18 cellular contexts compared by ENCODE assay signal in the genomic region with DNA sequence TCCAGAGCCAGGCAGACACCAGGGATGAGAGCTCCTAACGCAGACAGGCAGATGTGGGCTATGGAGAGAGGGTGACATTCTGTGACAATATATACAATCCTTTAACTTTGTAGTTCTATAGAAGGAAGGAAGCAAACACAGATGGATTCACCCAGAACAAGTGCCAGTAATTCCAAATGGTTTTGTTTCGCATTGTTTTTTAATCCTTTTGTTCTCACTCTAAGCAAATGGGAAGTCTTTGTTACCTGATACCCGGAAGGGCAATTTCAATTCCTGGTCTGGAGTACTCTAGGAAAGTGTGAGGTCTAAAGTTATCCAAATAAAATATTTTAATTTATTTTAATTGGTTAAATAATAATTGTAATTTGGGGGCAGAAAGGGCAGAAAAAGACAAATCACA.
"Had no signal": no experiment of that assay in that cellular context is flagged by ENCODE, and none has a peak within 500 bp of the region (broad histone marks: within the 10 kb centered on the region; RNA-seq: fewer than 3 reads in every experiment).

No MANE protein-coding gene starts in this region.

- H3K4me3 Mint-ChIP-seq: activated naive CD8-positive, alpha-beta T cell; activated T-cell treated with anti-CD3 and anti-CD28 coated beads, Interleukin-2, amount 50 U/mL, for 4 hours; naive thymus-derived CD4-positive, alpha-beta T cell; stimulated activated naive B cell treated with anti-CD40 and anti-IgM and Interleukin-4, amounts not matched to agents 10 μg/mL and 1 μg/mL and 100 μg/mL, for 72 hours had no signal

- ATAC-seq: activated T-cell treated with anti-CD3 and anti-CD28 coated beads, Interleukin-2, amount 50 U/mL, for 4 hours; esophagus mucosa; naive thymus-derived CD4-positive, alpha-beta T cell; stimulated activated naive B cell treated with anti-CD40 and anti-IgM and Interleukin-4, amounts not matched to agents 10 μg/mL and 1 μg/mL and 100 μg/mL, for 72 hours had no signal

- DNase-seq: activated CD4-positive, alpha-beta T cell treated with anti-CD3 and anti-CD28 coated beads for 1 hour; activated CD4-positive, alpha-beta T cell treated with anti-CD3 and anti-CD28 coated beads, Interleukin-2, amount 50 U/mL, for 48 hours; activated gamma-delta T cell; activated T-cell treated with anti-CD3 and anti-CD28 coated beads, Interleukin-2, amount 50 U/mL, for 4 hours; amygdala; brain microvascular endothelial cell; dorsolateral prefrontal cortex; mammary epithelial cell; naive thymus-derived CD4-positive, alpha-beta T cell; nucleus accumbens; sigmoid colon; stimulated activated CD4-positive, alpha-beta T cell treated with anti-CD3 and anti-CD28 coated beads, Interleukin-2, amount 100 ng/mL, for 24 hours; stimulated activated naive B cell treated with anti-CD40 and anti-IgM and Interleukin-4, amounts not matched to agents 10 μg/mL and 1 μg/mL and 100 μg/mL, for 72 hours; substantia nigra; transverse colon had no signal

- H3K4me3 ChIP-seq: transverse colon had no signal

- H3K9me3 ChIP-seq: sigmoid colon, transverse colon had no signal

- H3K27ac Mint-ChIP-seq: activated naive CD8-positive, alpha-beta T cell; naive thymus-derived CD4-positive, alpha-beta T cell; progenitor cell of endocrine pancreas; stimulated activated naive B cell treated with anti-CD40 and anti-IgM and Interleukin-4, amounts not matched to agents 10 μg/mL and 1 μg/mL and 100 μg/mL, for 72 hours had no signal

- H3K36me3 Mint-ChIP-seq: activated naive CD8-positive, alpha-beta T cell had no signal

- H3K27ac ChIP-seq: brain microvascular endothelial cell, dorsolateral prefrontal cortex, sigmoid colon, transverse colon had no signal

- H3K36me3 ChIP-seq: brain microvascular endothelial cell, sigmoid colon, transverse colon had no signal

- H3K9me3 Mint-ChIP-seq: activated T-cell treated with anti-CD3 and anti-CD28 coated beads, Interleukin-2, amount 50 U/mL, for 4 hours; stimulated activated naive B cell treated with anti-CD40 and anti-IgM and Interleukin-4, amounts not matched to agents 10 μg/mL and 1 μg/mL and 100 μg/mL, for 72 hours had no signal
